17 cellular contexts compared by ENCODE assay signal in genomic region chr7:24718431-24718831, GRCh38. TPM values are rescaled to one million over a fixed set of nuclear protein-coding genes. Genes with fewer than 3 reads are reported as not detected.
DNase-seq lines count a peak whose midpoint lies in the region; ATAC-seq, FAIRE-seq and TF ChIP-seq lines count a peak whose summit lies in the region.
"Had no signal": no experiment of that assay in that cellular context is flagged by ENCODE, and none has a peak within 500 bp of the region (broad histone marks: within the 10 kb centered on the region; RNA-seq: fewer than 3 reads in every experiment).

No MANE protein-coding gene starts in this region.

- H3K27me3 Mint-ChIP-seq in naive B cell, result peaks cover 0 to 41% (median 17%) of the 10 kb centered on the region in 3 donors
- H3K27me3 Mint-ChIP-seq in activated CD4-positive, alpha-beta memory T cell treated with anti-CD3 and anti-CD28 coated beads, Interleukin-2, amount 10 ng/mL, durations not matched to agents 7 days and 5 days, result peaks cover 13% of the 10 kb centered on the region

- H3K36me3 Mint-ChIP-seq in naive B cell, result peaks cover 0 to 7% of the 10 kb centered on the region in 2 donors
- no peaks in the 10 kb centered on the region for H3K36me3 Mint-ChIP-seq in activated CD4-positive, alpha-beta memory T cell treated with anti-CD3 and anti-CD28 coated beads, Interleukin-2, amount 10 ng/mL, durations not matched to agents 7 days and 5 days (ENCODE audit: low read depth)
- H3K36me3 Mint-ChIP-seq in stimulated activated effector memory CD8-positive, alpha-beta T cell treated with anti-CD3 and anti-CD28 coated beads, Interleukin-12 subunit alpha, Interleukin-12 subunit beta, amount 100 ng/mL, for 72 hours, result no peaks in the 10 kb centered on the region
- H3K36me3 Mint-ChIP-seq: activated naive CD8-positive, alpha-beta T cell treated with anti-CD3 and anti-CD28 coated beads for 36 hours had no signal

- TF ChIP-seq CTCF in D721Med (IDR thresholded peaks at IDR 0.05; ENCODE audit: insufficient read depth, missing control alignments), result no peak

- H3K27ac Mint-ChIP-seq in naive B cell, result peak overlapping the region; percentile 86 to 98 (median 98)
- no peak overlapping the region for H3K27ac Mint-ChIP-seq in activated CD4-positive, alpha-beta memory T cell treated with anti-CD3 and anti-CD28 coated beads, Interleukin-2, amount 10 ng/mL, durations not matched to agents 7 days and 5 days
- H3K27ac Mint-ChIP-seq in stimulated activated effector memory CD8-positive, alpha-beta T cell treated with anti-CD3 and anti-CD28 coated beads, Interleukin-12 subunit alpha, Interleukin-12 subunit beta, amount 100 ng/mL, for 72 hours, result no peak overlapping the region
- H3K27ac Mint-ChIP-seq: T-helper 17 cell had no signal

- CTCF ChIA-PET in activated CD4-positive, alpha-beta memory T cell treated with anti-CD3 and anti-CD28 coated beads, Interleukin-2, amount 10 ng/mL, durations not matched to agents 7 days and 5 days (lab: Charles Lee), result no interaction called here

- DNase-seq in D721Med (ENCODE audit: insufficient read length, low spot score) (peak; percentile 71), NCI-H1436 treated with DMSO at 0.1 percent for 48 hours (lab: John Stamatoyannopoulos, UW) (peak; percentile 30), naive B cell (no peak), mucosa of gallbladder (ENCODE audit: low spot score) (no peak)
- no peak for DNase-seq in activated CD4-positive, alpha-beta memory T cell treated with anti-CD3 and anti-CD28 coated beads, Interleukin-2, amount 10 ng/mL, durations not matched to agents 7 days and 5 days
- no peak for DNase-seq in stimulated activated effector memory CD8-positive, alpha-beta T cell treated with anti-CD3 and anti-CD28 coated beads, Interleukin-12 subunit alpha, Interleukin-12 subunit beta, amount 100 ng/mL, for 72 hours (ENCODE audit: low spot score in 2 of 2)
- DNase-seq: activated naive CD8-positive, alpha-beta T cell treated with anti-CD3 and anti-CD28 coated beads for 36 hours; erythroblast; foreskin keratinocyte; NCI-H1930; NCI-H446; T-helper 17 cell had no signal

- POLR2A ChIA-PET in activated CD4-positive, alpha-beta memory T cell treated with anti-CD3 and anti-CD28 coated beads, Interleukin-2, amount 10 ng/mL, durations not matched to agents 7 days and 5 days (lab: Charles Lee), result no interaction called here

- ATAC-seq in GM18909 (IDR thresholded peaks at IDR 0.05; ENCODE audit: poor library complexity, unreplicated experiment) (peak; percentile 6), naive B cell (ENCODE audit: low read depth in 2 of 2) (no peak), GM19395 (IDR thresholded peaks at IDR 0.05; ENCODE audit: unreplicated experiment) (no peak)
- ATAC-seq in stimulated activated effector memory CD8-positive, alpha-beta T cell treated with anti-CD3 and anti-CD28 coated beads, Interleukin-12 subunit alpha, Interleukin-12 subunit beta, amount 100 ng/mL, for 72 hours, result no peak
- ATAC-seq: foreskin keratinocyte, K562 had no signal

- peak overlapping the region in 7 of 8 donors; percentile 33 to 85 (median 78) for H3K4me3 Mint-ChIP-seq in naive B cell
- H3K4me3 Mint-ChIP-seq in activated CD4-positive, alpha-beta memory T cell treated with anti-CD3 and anti-CD28 coated beads, Interleukin-2, amount 10 ng/mL, durations not matched to agents 7 days and 5 days, result no peak overlapping the region
- H3K4me3 Mint-ChIP-seq in stimulated activated effector memory CD8-positive, alpha-beta T cell treated with anti-CD3 and anti-CD28 coated beads, Interleukin-12 subunit alpha, Interleukin-12 subunit beta, amount 100 ng/mL, for 72 hours, result no peak overlapping the region
- H3K4me3 Mint-ChIP-seq: activated naive CD8-positive, alpha-beta T cell treated with anti-CD3 and anti-CD28 coated beads for 36 hours; neural crest cell; T-helper 17 cell had no signal

- H3K4me1 Mint-ChIP-seq in naive B cell, result peaks cover 72 to 85% (median 76%) of the 10 kb centered on the region in 3 donors
- H3K4me1 Mint-ChIP-seq in activated CD4-positive, alpha-beta memory T cell treated with anti-CD3 and anti-CD28 coated beads, Interleukin-2, amount 10 ng/mL, durations not matched to agents 7 days and 5 days, result peaks cover 9% of the 10 kb centered on the region
- peaks cover 20% of the 10 kb centered on the region for H3K4me1 Mint-ChIP-seq in stimulated activated effector memory CD8-positive, alpha-beta T cell treated with anti-CD3 and anti-CD28 coated beads, Interleukin-12 subunit alpha, Interleukin-12 subunit beta, amount 100 ng/mL, for 72 hours

- no peak for FAIRE-seq in D721Med (lab: Jason Lieb, UNC)
- FAIRE-seq: islet of Langerhans, K562 had no signal

- H3K9me3 Mint-ChIP-seq in naive B cell, result no peaks in the 10 kb centered on the region
- H3K9me3 Mint-ChIP-seq in activated CD4-positive, alpha-beta memory T cell treated with anti-CD3 and anti-CD28 coated beads, Interleukin-2, amount 10 ng/mL, durations not matched to agents 7 days and 5 days, result no peaks in the 10 kb centered on the region
- no peaks in the 10 kb centered on the region for H3K9me3 Mint-ChIP-seq in stimulated activated effector memory CD8-positive, alpha-beta T cell treated with anti-CD3 and anti-CD28 coated beads, Interleukin-12 subunit alpha, Interleukin-12 subunit beta, amount 100 ng/mL, for 72 hours
- H3K9me3 Mint-ChIP-seq: activated naive CD8-positive, alpha-beta T cell treated with anti-CD3 and anti-CD28 coated beads for 36 hours; neural crest cell had no signal

RNA-seq across cellular contexts. Expression of gene GSDME, which starts 38.8 kb away (rescaled TPM):
- polyA plus RNA-seq in naive B cell (ENCODE audit: low read depth in 6 of 6), result 10 to 100 TPM in 4 of 6 donors, 1 to 10 TPM in 1, not detected in 1; 8.0 to 22.3 (median 12.9) TPM
- total RNA-seq in mucosa of gallbladder, result 15.7 TPM
- 1 to 10 TPM; 1.7 to 1.8 TPM for total RNA-seq in activated CD4-positive, alpha-beta memory T cell treated with anti-CD3 and anti-CD28 coated beads, Interleukin-2, amount 10 ng/mL, durations not matched to agents 7 days and 5 days

Comparison
In these comparisons a context has a peak if more than half of its experiments do, and no peak if none do; other contexts are left out.
1. DNase-seq: peak in D721Med (single experiment) and NCI-H1436 treated with DMSO at 0.1 percent for 48 hours (single experiment); none in naive B cell (single experiment), mucosa of gallbladder (single experiment), activated CD4-positive, alpha-beta memory T cell treated with anti-CD3 and anti-CD28 coated beads, Interleukin-2, amount 10 ng/mL, durations not matched to agents 7 days and 5 days (single experiment) and stimulated activated effector memory CD8-positive, alpha-beta T cell treated with anti-CD3 and anti-CD28 coated beads, Interleukin-12 subunit alpha, Interleukin-12 subunit beta, amount 100 ng/mL, for 72 hours (0 of 2).
2. H3K27ac Mint-ChIP-seq: peak in naive B cell (6 of 6); none in activated CD4-positive, alpha-beta memory T cell treated with anti-CD3 and anti-CD28 coated beads, Interleukin-2, amount 10 ng/mL, durations not matched to agents 7 days and 5 days (single experiment) and stimulated activated effector memory CD8-positive, alpha-beta T cell treated with anti-CD3 and anti-CD28 coated beads, Interleukin-12 subunit alpha, Interleukin-12 subunit beta, amount 100 ng/mL, for 72 hours (single experiment).
3. H3K4me3 Mint-ChIP-seq: peak in naive B cell (7 of 8); none in activated CD4-positive, alpha-beta memory T cell treated with anti-CD3 and anti-CD28 coated beads, Interleukin-2, amount 10 ng/mL, durations not matched to agents 7 days and 5 days (single experiment) and stimulated activated effector memory CD8-positive, alpha-beta T cell treated with anti-CD3 and anti-CD28 coated beads, Interleukin-12 subunit alpha, Interleukin-12 subunit beta, amount 100 ng/mL, for 72 hours (single experiment).